In genomic region chr16:30961384-30961783, GRCh38 we compare ENCODE assay signal across 17 cellular contexts. TPM values are rescaled to one million over a fixed set of nuclear protein-coding genes. Genes with fewer than 3 reads are reported as not detected.
DNase-seq lines count a peak whose midpoint lies in the region; ATAC-seq and TF ChIP-seq lines count a peak whose summit lies in the region.
"Had no signal": no experiment of that assay in that cellular context is flagged by ENCODE, and none has a peak within 500 bp of the region (broad histone marks: within the 10 kb centered on the region; RNA-seq: fewer than 3 reads in every experiment).

No MANE protein-coding gene starts in this region.

- H3K36me3 Mint-ChIP-seq in activated T-helper 1 cell treated with anti-CD3 and anti-CD28 coated beads, Interleukin-12 subunit alpha, Interleukin-12 subunit beta, Interleukin-2, Interleukin-4 antibody, amounts not matched to agents 30 ng/mL and 10 ng/mL and 1 ng/mL, durations not matched to agents 14 hours and 24 hours and 36 hours (ENCODE audit: low read depth) = peaks cover 46% of the 10 kb centered on the region
- peaks cover 21% of the 10 kb centered on the region for H3K36me3 Mint-ChIP-seq in neural crest cell (ENCODE audit: low read depth)
- H3K36me3 Mint-ChIP-seq in activated CD4-positive, alpha-beta T cell treated with anti-CD3 and anti-CD28 coated beads for 36 hours (ENCODE audit: low read depth) = peaks cover 59% of the 10 kb centered on the region

- no peak overlapping the region for H3K4me3 ChIP-seq in BLaER1
- H3K4me3 ChIP-seq: GM12878, GM23248 had no signal

- peaks cover 39% of the 10 kb centered on the region for H4K20me1 ChIP-seq in BLaER1

- H3K27ac Mint-ChIP-seq in activated T-helper 1 cell treated with anti-CD3 and anti-CD28 coated beads, Interleukin-12 subunit alpha, Interleukin-12 subunit beta, Interleukin-2, Interleukin-4 antibody, amounts not matched to agents 30 ng/mL and 10 ng/mL and 1 ng/mL, durations not matched to agents 14 hours and 24 hours and 36 hours = no peak overlapping the region
- no peak overlapping the region for H3K27ac Mint-ChIP-seq in neural crest cell (ENCODE audit: unreplicated experiment)
- no peak overlapping the region for H3K27ac Mint-ChIP-seq in activated CD4-positive, alpha-beta T cell treated with anti-CD3 and anti-CD28 coated beads for 36 hours
- H3K27ac Mint-ChIP-seq: CD4-positive, CD25-positive, alpha-beta regulatory T cell had no signal

- intact Hi-C loops in activated T-helper 1 cell treated with anti-CD3 and anti-CD28 coated beads, Interleukin-12 subunit alpha, Interleukin-12 subunit beta, Interleukin-2, Interleukin-4 antibody, amounts not matched to agents 30 ng/mL and 10 ng/mL and 1 ng/mL, durations not matched to agents 14 hours and 24 hours and 36 hours (cut with micrococcal nuclease) = no loop called here
- intact Hi-C loops in activated CD4-positive, alpha-beta T cell treated with anti-CD3 and anti-CD28 coated beads for 36 hours (cut with DNase I, micrococcal nuclease) = no loop called here

- TF ChIP-seq CTCF in neural crest cell (conservative IDR thresholded peaks at IDR 0.05) = no peak

- peaks cover 24% of the 10 kb centered on the region for H3K4me1 Mint-ChIP-seq in activated T-helper 1 cell treated with anti-CD3 and anti-CD28 coated beads, Interleukin-12 subunit alpha, Interleukin-12 subunit beta, Interleukin-2, Interleukin-4 antibody, amounts not matched to agents 30 ng/mL and 10 ng/mL and 1 ng/mL, durations not matched to agents 14 hours and 24 hours and 36 hours (ENCODE audit: low read depth)
- peaks cover 25% of the 10 kb centered on the region for H3K4me1 Mint-ChIP-seq in neural crest cell
- H3K4me1 Mint-ChIP-seq in activated CD4-positive, alpha-beta T cell treated with anti-CD3 and anti-CD28 coated beads for 36 hours = peaks cover 31% of the 10 kb centered on the region

- no peaks in the 10 kb centered on the region for H3K27me3 Mint-ChIP-seq in activated T-helper 1 cell treated with anti-CD3 and anti-CD28 coated beads, Interleukin-12 subunit alpha, Interleukin-12 subunit beta, Interleukin-2, Interleukin-4 antibody, amounts not matched to agents 30 ng/mL and 10 ng/mL and 1 ng/mL, durations not matched to agents 14 hours and 24 hours and 36 hours (ENCODE audit: insufficient read depth)
- peaks cover 5% of the 10 kb centered on the region for H3K27me3 Mint-ChIP-seq in neural crest cell (ENCODE audit: low read depth)
- H3K27me3 Mint-ChIP-seq in activated CD4-positive, alpha-beta T cell treated with anti-CD3 and anti-CD28 coated beads for 36 hours = no peaks in the 10 kb centered on the region
- H3K27me3 Mint-ChIP-seq: CD8-positive, alpha-beta memory T cell had no signal

- no peaks in the 10 kb centered on the region for H3K27me3 ChIP-seq in BLaER1

- peaks cover 79% of the 10 kb centered on the region for H3K36me3 ChIP-seq in BLaER1

- no peak overlapping the region for H3K27ac ChIP-seq in BLaER1
- H3K27ac ChIP-seq: C4-2B, GM23248 had no signal

- no peak overlapping the region for H3K4me2 ChIP-seq in BLaER1

- ATAC-seq in activated CD4-positive, alpha-beta T cell treated with anti-CD3 and anti-CD28 coated beads for 36 hours = no peak
- ATAC-seq: GM12878 had no signal

- H3K9me3 ChIP-seq in BLaER1 = no peaks in the 10 kb centered on the region

- 0 out of 2 replicates have a peak overlapping the region, but pooled peaks have one; percentile 19 for H3K9ac ChIP-seq in BLaER1
- H3K9ac ChIP-seq: GM23248 had no signal

- no peak for DNase-seq in activated T-helper 1 cell treated with anti-CD3 and anti-CD28 coated beads, Interleukin-12 subunit alpha, Interleukin-12 subunit beta, Interleukin-2, Interleukin-4 antibody, amounts not matched to agents 30 ng/mL and 10 ng/mL and 1 ng/mL, durations not matched to agents 14 hours and 24 hours and 36 hours (ENCODE audit: low spot score)
- DNase-seq in epidermal melanocyte (ENCODE audit: insufficient read length, low spot score) (peak; percentile 3), neural crest cell (ENCODE audit: low read depth, low spot score) (no peak), nucleus accumbens (lab: John Stamatoyannopoulos, UW) (no peak)
- DNase-seq in activated CD4-positive, alpha-beta T cell treated with anti-CD3 and anti-CD28 coated beads for 36 hours = no peak
- no peak for DNase-seq in activated naive CD4-positive, alpha-beta T cell treated with Interleukin-2 at 50 U/mL for 16 hours
- DNase-seq: CD4-positive, CD25-positive, alpha-beta regulatory T cell; CD8-positive, alpha-beta memory T cell; DMS 273 treated with DMSO at 0.1 percent for 48 hours; DMS79; EL; GDM1; GM23248; HCEC 1CT had no signal

- peak overlapping the region; percentile 2 for H3K4me3 Mint-ChIP-seq in activated T-helper 1 cell treated with anti-CD3 and anti-CD28 coated beads, Interleukin-12 subunit alpha, Interleukin-12 subunit beta, Interleukin-2, Interleukin-4 antibody, amounts not matched to agents 30 ng/mL and 10 ng/mL and 1 ng/mL, durations not matched to agents 14 hours and 24 hours and 36 hours
- peak overlapping the region; percentile 78 for H3K4me3 Mint-ChIP-seq in neural crest cell
- no peak overlapping the region for H3K4me3 Mint-ChIP-seq in activated CD4-positive, alpha-beta T cell treated with anti-CD3 and anti-CD28 coated beads for 36 hours

- peaks cover 16% of the 10 kb centered on the region for H3K4me1 ChIP-seq in BLaER1

- POLR2A ChIA-PET in activated CD4-positive, alpha-beta T cell treated with anti-CD3 and anti-CD28 coated beads for 36 hours (lab: Charles Lee) = no interaction called here

- no peaks in the 10 kb centered on the region for H3K9me3 Mint-ChIP-seq in activated T-helper 1 cell treated with anti-CD3 and anti-CD28 coated beads, Interleukin-12 subunit alpha, Interleukin-12 subunit beta, Interleukin-2, Interleukin-4 antibody, amounts not matched to agents 30 ng/mL and 10 ng/mL and 1 ng/mL, durations not matched to agents 14 hours and 24 hours and 36 hours
- H3K9me3 Mint-ChIP-seq in neural crest cell = no peaks in the 10 kb centered on the region
- no peaks in the 10 kb centered on the region for H3K9me3 Mint-ChIP-seq in activated CD4-positive, alpha-beta T cell treated with anti-CD3 and anti-CD28 coated beads for 36 hours (ENCODE audit: low read depth)
- H3K9me3 Mint-ChIP-seq: CD8-positive, alpha-beta memory T cell had no signal

- CTCF ChIA-PET in activated CD4-positive, alpha-beta T cell treated with anti-CD3 and anti-CD28 coated beads for 36 hours (lab: Charles Lee) = interaction anchor here (1.0 kb wide), 1 partner anchor 17 kb away, joined by 3 read pairs; no protein-coding TSS in a partner anchor

RNA-seq across cellular contexts. Expression of gene SETD1A, which starts 3.8 kb away (rescaled TPM):
- 34.0 and 38.8 TPM in 2 replicates for total RNA-seq in activated T-helper 1 cell treated with anti-CD3 and anti-CD28 coated beads, Interleukin-12 subunit alpha, Interleukin-12 subunit beta, Interleukin-2, Interleukin-4 antibody, amounts not matched to agents 30 ng/mL and 10 ng/mL and 1 ng/mL, durations not matched to agents 14 hours and 24 hours and 36 hours
- 33.4 and 35.2 TPM in 2 replicates for total RNA-seq in neural crest cell
- total RNA-seq in activated CD4-positive, alpha-beta T cell treated with anti-CD3 and anti-CD28 coated beads for 36 hours = 10 to 100 TPM; 18.5 to 21.7 TPM

RNA-seq across cellular contexts. Expression of gene ORAI3, which starts 12.5 kb away (rescaled TPM):
- 11.1 and 11.5 TPM in 2 replicates for total RNA-seq in activated T-helper 1 cell treated with anti-CD3 and anti-CD28 coated beads, Interleukin-12 subunit alpha, Interleukin-12 subunit beta, Interleukin-2, Interleukin-4 antibody, amounts not matched to agents 30 ng/mL and 10 ng/mL and 1 ng/mL, durations not matched to agents 14 hours and 24 hours and 36 hours
- 7.7 and 8.0 TPM in 2 replicates for total RNA-seq in neural crest cell
- total RNA-seq in activated CD4-positive, alpha-beta T cell treated with anti-CD3 and anti-CD28 coated beads for 36 hours = 1 to 10 TPM; 6.9 to 7.9 TPM

RNA-seq across cellular contexts. Expression of gene HSD3B7, which starts 23.6 kb away (rescaled TPM):
- total RNA-seq in activated T-helper 1 cell treated with anti-CD3 and anti-CD28 coated beads, Interleukin-12 subunit alpha, Interleukin-12 subunit beta, Interleukin-2, Interleukin-4 antibody, amounts not matched to agents 30 ng/mL and 10 ng/mL and 1 ng/mL, durations not matched to agents 14 hours and 24 hours and 36 hours = 2.1 and 3.3 TPM in 2 replicates
- 1.9 and 2.3 TPM in 2 replicates for total RNA-seq in neural crest cell
- total RNA-seq in activated CD4-positive, alpha-beta T cell treated with anti-CD3 and anti-CD28 coated beads for 36 hours = 1 to 10 TPM; 1.6 to 2.2 TPM
- total RNA-seq: CD4-positive, CD25-positive, alpha-beta regulatory T cell had no signal

RNA-seq across cellular contexts. Expression of gene FBXL19, which starts 38.0 kb away (rescaled TPM):
- 32.7 and 33.2 TPM in 2 replicates for total RNA-seq in activated T-helper 1 cell treated with anti-CD3 and anti-CD28 coated beads, Interleukin-12 subunit alpha, Interleukin-12 subunit beta, Interleukin-2, Interleukin-4 antibody, amounts not matched to agents 30 ng/mL and 10 ng/mL and 1 ng/mL, durations not matched to agents 14 hours and 24 hours and 36 hours
- total RNA-seq in neural crest cell = 78.1 and 84.7 TPM in 2 replicates
- 10 to 100 TPM; 23.7 to 31.4 TPM for total RNA-seq in activated CD4-positive, alpha-beta T cell treated with anti-CD3 and anti-CD28 coated beads for 36 hours

RNA-seq across cellular contexts. Expression of gene STX1B, which starts 49.1 kb away (rescaled TPM):
- total RNA-seq in activated T-helper 1 cell treated with anti-CD3 and anti-CD28 coated beads, Interleukin-12 subunit alpha, Interleukin-12 subunit beta, Interleukin-2, Interleukin-4 antibody, amounts not matched to agents 30 ng/mL and 10 ng/mL and 1 ng/mL, durations not matched to agents 14 hours and 24 hours and 36 hours = 0.34 and 0.49 TPM in 2 replicates
- total RNA-seq in neural crest cell = 12.1 and 14.1 TPM in 2 replicates
- 1 to 10 TPM; 1.3 to 1.5 TPM for total RNA-seq in activated CD4-positive, alpha-beta T cell treated with anti-CD3 and anti-CD28 coated beads for 36 hours
